14 cellular contexts compared by ENCODE assay signal in the genomic region with DNA sequence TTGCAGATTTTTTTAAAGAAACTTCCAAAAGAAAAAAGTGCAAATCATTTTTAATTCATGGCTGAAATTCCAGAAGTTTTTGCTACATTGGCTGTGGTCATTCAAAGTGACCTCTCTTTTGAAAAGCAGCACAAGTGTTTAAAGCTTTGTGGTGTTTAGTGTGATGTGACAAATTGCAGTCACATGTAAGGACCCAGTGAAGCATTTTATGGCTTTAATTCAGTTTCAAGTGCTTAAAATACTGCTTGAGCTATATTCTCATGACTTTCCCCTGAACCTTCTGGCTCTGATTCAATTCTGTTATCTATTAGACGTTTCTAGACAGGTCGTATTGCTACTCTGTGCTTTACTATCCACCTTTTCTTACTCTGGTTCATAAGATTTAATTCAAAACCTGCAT.
"Had no signal": no experiment of that assay in that cellular context is flagged by ENCODE, and none has a peak within 500 bp of the region (broad histone marks: within the 10 kb centered on the region; RNA-seq: fewer than 3 reads in every experiment).

No MANE protein-coding gene starts in this region.

- DNase-seq: activated CD4-positive, alpha-beta T cell treated with anti-CD3 and anti-CD28 coated beads, Interleukin-2, amount 10 ng/mL, durations not matched to agents 7 days and 5 days; activated CD4-positive, CD25-positive, alpha-beta regulatory T cell; activated CD8-positive, alpha-beta memory T cell treated with anti-CD3 and anti-CD28 coated beads, Interleukin-2, amount 50 U/mL, for 48 hours; activated gamma-delta T cell; activated T-cell treated with anti-CD3 and anti-CD28 coated beads, Interleukin-2, amount 50 U/mL, for 72 hours; amygdala; head of caudate nucleus; left cardiac atrium; naive B cell; pancreas; retina; stimulated activated CD4-positive, alpha-beta T cell treated with anti-CD3 and anti-CD28 coated beads, Interleukin-2, amount 100 ng/mL, for 48 hours; T-helper 17 cell had no signal

- ATAC-seq: activated T-cell treated with anti-CD3 and anti-CD28 coated beads, Interleukin-2, amount 50 U/mL, for 72 hours; left cardiac atrium; pancreas; stimulated activated memory B cell treated with anti-CD40 and anti-IgM and Interleukin-4, amounts not matched to agents 10 μg/mL and 1 μg/mL and 100 μg/mL, for 72 hours; T-helper 17 cell had no signal
